ENCODE assay signal across 1 cellular context in genomic region chr2:158782616-158783015, GRCh38.
TF ChIP-seq lines count a peak whose summit lies in the region.

No MANE protein-coding gene starts in this region.

TF ChIP-seq in K562, 482 proteins besides CTCF, POLR2A, EP300 and RAD21 (continued from another document):
- TF ChIP-seq ZBTB40 (IDR thresholded peaks at IDR 0.05) (no peak), ZBTB40 (CRISPR knock-in tag; IDR thresholded peaks at IDR 0.05) (no peak)
TF ChIP-seq in K562: peak in this region for 0.
